14 cellular contexts compared by ENCODE assay signal in the genomic region with DNA sequence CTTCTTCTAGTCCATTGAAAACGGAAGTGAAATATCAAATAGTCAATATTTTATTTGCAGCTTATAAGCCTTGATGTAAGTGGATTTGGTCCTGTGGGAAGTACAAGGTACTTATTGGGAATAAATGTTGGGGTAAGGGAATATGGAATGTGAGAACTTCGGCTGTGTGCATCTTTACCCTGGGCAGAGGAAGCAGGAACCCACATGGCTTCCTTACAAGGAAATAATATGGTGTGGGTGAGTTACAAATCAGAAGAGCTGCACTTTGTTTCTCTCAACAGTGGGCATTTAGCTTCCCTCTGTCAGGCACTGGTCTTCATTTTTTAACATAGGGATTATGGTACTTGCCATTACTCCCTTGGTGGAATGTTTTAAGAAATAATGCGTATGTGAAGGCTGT.
DNase-seq lines count a peak whose midpoint lies in the region; ATAC-seq and TF ChIP-seq lines count a peak whose summit lies in the region.
"Had no signal": no experiment of that assay in that cellular context is flagged by ENCODE, and none has a peak within 500 bp of the region (broad histone marks: within the 10 kb centered on the region; RNA-seq: fewer than 3 reads in every experiment).

No MANE protein-coding gene starts in this region.

- intact Hi-C loops in left cardiac atrium (cut with DNase I): loop anchor here (5.0 kb wide), 1 partner anchor 64 kb away; no protein-coding TSS in a partner anchor

- H3K27ac ChIP-seq in MM.1S (ENCODE audit: low read length) (no peak overlapping the region), cingulate gyrus (ENCODE audit: low read depth, low read length) (peak overlapping the region; percentile 3), osteoblast (ENCODE audit: low read depth, low read length) (no peak overlapping the region)
- H3K27ac ChIP-seq: breast epithelium, gastrocnemius medialis, SK-N-MC, testis had no signal

- H3K4me2 ChIP-seq in MM.1S (ENCODE audit: low read depth, low read length): peak overlapping the region; percentile 53; the same call in 1 of the 2 replicates
- peak overlapping the region; percentile 59 for H3K4me2 ChIP-seq in osteoblast (ENCODE audit: insufficient read depth, low read length)

- H3K9me3 Mint-ChIP-seq in activated T-cell treated with anti-CD3 and anti-CD28 coated beads, Interleukin-2, amount 50 U/mL, for 4 hours: no peaks in the 10 kb centered on the region
- H3K9me3 Mint-ChIP-seq in T-helper 2 cell treated with Interferon-gamma antibody and Interleukin-4, amounts not matched to agents 5 μg/mL and 100 μg/mL, for 36 hours: no peaks in the 10 kb centered on the region
- H3K9me3 Mint-ChIP-seq in immature natural killer cell: no peaks in the 10 kb centered on the region
- H3K9me3 Mint-ChIP-seq: dendritic cell treated with granulocyte-macrophage colony-stimulating factor and Interleukin-4, amounts not matched to agents 40 ng/mL and 50 ng/mL, for 4 days had no signal

- H3K36me3 ChIP-seq in MM.1S (replicated peaks; ENCODE audit: insufficient read depth, low read length) (no peaks in the 10 kb centered on the region), osteoblast (ENCODE audit: insufficient read depth, low read length) (peaks cover 3% of the 10 kb centered on the region)
- H3K36me3 ChIP-seq: breast epithelium, gastrocnemius medialis had no signal

- no peaks in the 10 kb centered on the region for H3K79me2 ChIP-seq in MM.1S (ENCODE audit: low read length)
- H3K79me2 ChIP-seq in osteoblast (ENCODE audit: insufficient read depth, low read length): peaks cover 32% of the 10 kb centered on the region

- ATAC-seq in activated T-cell treated with anti-CD3 and anti-CD28 coated beads, Interleukin-2, amount 50 U/mL, for 4 hours: no peak
- no peak for ATAC-seq in left cardiac atrium
- ATAC-seq: activated CD4-positive, CD25-positive, alpha-beta regulatory T cell treated with anti-CD3 and anti-CD28 coated beads, Interleukin-2, amount 50 U/mL, for 24 hours had no signal

- H3K4me1 ChIP-seq in MM.1S (ENCODE audit: low read length) (0 out of 2 replicates have a peak, but pooled peaks cover 3% of the 10 kb centered on the region), osteoblast (ENCODE audit: insufficient read depth, low read length) (peaks cover 9% of the 10 kb centered on the region)
- H3K4me1 ChIP-seq: gastrocnemius medialis, testis had no signal

- H3K9me3 ChIP-seq in MM.1S (replicated peaks; ENCODE audit: insufficient read depth, low read length) (no peaks in the 10 kb centered on the region), osteoblast (ENCODE audit: low read depth, low read length) (no peaks in the 10 kb centered on the region)
- H3K9me3 ChIP-seq: breast epithelium, gastrocnemius medialis, testis had no signal

- H2AFZ ChIP-seq in MM.1S (ENCODE audit: low read length): peak overlapping the region; percentile 21; the same call in 1 of the 2 replicates
- H2AFZ ChIP-seq in osteoblast (ENCODE audit: low read length): no peak overlapping the region

- no peaks in the 10 kb centered on the region for H3K36me3 Mint-ChIP-seq in activated T-cell treated with anti-CD3 and anti-CD28 coated beads, Interleukin-2, amount 50 U/mL, for 4 hours (ENCODE audit: insufficient read depth)
- peaks cover 3% of the 10 kb centered on the region for H3K36me3 Mint-ChIP-seq in T-helper 2 cell treated with Interferon-gamma antibody and Interleukin-4, amounts not matched to agents 5 μg/mL and 100 μg/mL, for 36 hours (ENCODE audit: low read depth)
- H3K36me3 Mint-ChIP-seq in immature natural killer cell: no peaks in the 10 kb centered on the region

- H3K9ac ChIP-seq in MM.1S (ENCODE audit: low read length): no peak overlapping the region

- H3K27me3 ChIP-seq in MM.1S (replicated peaks; ENCODE audit: insufficient read depth, low read length) (peaks cover 29% of the 10 kb centered on the region), osteoblast (ENCODE audit: insufficient read depth, low read length) (no peaks in the 10 kb centered on the region)
- H3K27me3 ChIP-seq: breast epithelium, gastrocnemius medialis, testis had no signal

- H3K4me3 Mint-ChIP-seq in activated T-cell treated with anti-CD3 and anti-CD28 coated beads, Interleukin-2, amount 50 U/mL, for 4 hours: peak overlapping the region; percentile 57
- no peak overlapping the region for H3K4me3 Mint-ChIP-seq in T-helper 2 cell treated with Interferon-gamma antibody and Interleukin-4, amounts not matched to agents 5 μg/mL and 100 μg/mL, for 36 hours
- peak overlapping the region in 2 of 5 donors; percentile 45 to 46 for H3K4me3 Mint-ChIP-seq in immature natural killer cell

- DNase-seq in activated T-cell treated with anti-CD3 and anti-CD28 coated beads, Interleukin-2, amount 50 U/mL, for 4 hours: no peak
- no peak for DNase-seq in activated T-cell treated with anti-CD3 and anti-CD28 coated beads for 4 hours
- DNase-seq in MM.1S: no peak
- peak; percentile 78 for DNase-seq in osteoblast (ENCODE audit: insufficient read length, low spot score, missing footprints)
- DNase-seq in left cardiac atrium: no peak
- DNase-seq in T-helper 2 cell treated with Interferon-gamma antibody and Interleukin-4, amounts not matched to agents 5 μg/mL and 100 μg/mL, for 36 hours (ENCODE audit: low spot score): no peak
- DNase-seq in immature natural killer cell: no peak

- TF ChIP-seq CTCF in MM.1S (IDR thresholded peaks at IDR 0.05; ENCODE audit: low read length) (no peak), osteoblast (IDR thresholded peaks at IDR 0.05; ENCODE audit: extremely low read depth, low read depth, low read length) (no peak)

- peaks cover 20% of the 10 kb centered on the region for H3K4me1 Mint-ChIP-seq in activated T-cell treated with anti-CD3 and anti-CD28 coated beads, Interleukin-2, amount 50 U/mL, for 4 hours (ENCODE audit: low read depth)
- peaks cover 18% of the 10 kb centered on the region for H3K4me1 Mint-ChIP-seq in T-helper 2 cell treated with Interferon-gamma antibody and Interleukin-4, amounts not matched to agents 5 μg/mL and 100 μg/mL, for 36 hours (ENCODE audit: low read depth)
- peaks cover 15 to 21% of the 10 kb centered on the region in 2 donors for H3K4me1 Mint-ChIP-seq in immature natural killer cell

- no peak overlapping the region for H3K27ac Mint-ChIP-seq in T-helper 2 cell treated with Interferon-gamma antibody and Interleukin-4, amounts not matched to agents 5 μg/mL and 100 μg/mL, for 36 hours
- H3K27ac Mint-ChIP-seq in immature natural killer cell: no peak overlapping the region
- H3K27ac Mint-ChIP-seq: dendritic cell treated with granulocyte-macrophage colony-stimulating factor and Interleukin-4, amounts not matched to agents 40 ng/mL and 50 ng/mL, for 4 days had no signal

- H3K27me3 Mint-ChIP-seq in activated T-cell treated with anti-CD3 and anti-CD28 coated beads, Interleukin-2, amount 50 U/mL, for 4 hours (ENCODE audit: low read depth): peaks cover 2% of the 10 kb centered on the region
- H3K27me3 Mint-ChIP-seq in T-helper 2 cell treated with Interferon-gamma antibody and Interleukin-4, amounts not matched to agents 5 μg/mL and 100 μg/mL, for 36 hours (ENCODE audit: low read depth): no peaks in the 10 kb centered on the region
- peaks cover 4 to 11% (median 4%) of the 10 kb centered on the region in 3 donors for H3K27me3 Mint-ChIP-seq in immature natural killer cell (ENCODE audit: low read depth in 3 of 3)

- no peaks in the 10 kb centered on the region for H3K9me2 ChIP-seq in MM.1S (replicated peaks; ENCODE audit: insufficient read depth, low read length)

- H4K20me1 ChIP-seq in MM.1S (ENCODE audit: insufficient read depth, low read length) (no peaks in the 10 kb centered on the region), osteoblast (ENCODE audit: insufficient read depth, low read length) (peaks cover 52% of the 10 kb centered on the region)

- no peaks in the 10 kb centered on the region for H3F3A ChIP-seq in MM.1S (ENCODE audit: insufficient read depth, low read length)

- H3K4me3 ChIP-seq in MM.1S (ENCODE audit: low read length): no peak overlapping the region
- peak overlapping the region; percentile 57 for H3K4me3 ChIP-seq in osteoblast (ENCODE audit: insufficient read depth, low read length)
- H3K4me3 ChIP-seq: gastrocnemius medialis, SK-N-MC had no signal
